ENCODE assay signal across 10 cellular contexts in the genomic region with DNA sequence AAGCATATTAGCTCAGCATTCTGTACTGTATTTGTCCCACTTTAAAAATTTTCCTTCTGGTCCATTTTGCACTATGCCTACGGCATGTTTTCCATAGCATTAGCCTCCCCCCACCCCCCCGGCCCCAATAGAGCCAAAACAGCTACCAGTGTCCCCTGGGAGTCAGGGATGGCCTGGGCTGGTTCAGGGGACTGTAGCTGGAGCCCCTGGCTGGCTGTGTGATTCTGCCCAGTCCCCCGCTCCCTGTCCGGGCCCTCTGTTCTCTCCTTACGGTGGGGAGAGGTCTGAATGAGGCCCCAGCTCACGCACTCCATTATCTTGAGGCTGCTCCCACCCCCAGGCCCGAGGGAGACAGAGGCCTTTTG.
DNase-seq lines count a peak whose midpoint lies in the region; ATAC-seq and TF ChIP-seq lines count a peak whose summit lies in the region.
"Had no signal": no experiment of that assay in that cellular context is flagged by ENCODE, and none has a peak within 500 bp of the region (broad histone marks: within the 10 kb centered on the region; RNA-seq: fewer than 3 reads in every experiment).

No MANE protein-coding gene starts in this region.

- no peaks in the 10 kb centered on the region for H3K36me3 ChIP-seq in DOHH2 (ENCODE audit: control insufficient read depth, low read length)
- no peaks in the 10 kb centered on the region for H3K36me3 ChIP-seq in mammary epithelial cell (ENCODE audit: insufficient read depth, low read length)
- H3K36me3 ChIP-seq in iPS-15b (ENCODE audit: control insufficient read depth, insufficient read depth, low read length), result no peaks in the 10 kb centered on the region
- no peaks in the 10 kb centered on the region for H3K36me3 ChIP-seq in sigmoid colon

- BruUV-seq in mammary epithelial cell (replicated peaks; lab: Mats Ljungman, UMichigan), result no TSS peak

- peak overlapping the region; percentile 95 for H2AFZ ChIP-seq in mammary epithelial cell (ENCODE audit: low read depth, low read length)

- no peaks in the 10 kb centered on the region for H3K27me3 ChIP-seq in DOHH2 (ENCODE audit: control insufficient read depth, low read length)
- no peaks in the 10 kb centered on the region for H3K27me3 ChIP-seq in mammary epithelial cell (ENCODE audit: insufficient read depth, low read length)
- peaks cover 29% of the 10 kb centered on the region for H3K27me3 ChIP-seq in iPS-15b (ENCODE audit: control insufficient read depth, insufficient read depth, low read length)
- H3K27me3 ChIP-seq in sigmoid colon, result no peaks in the 10 kb centered on the region

- peak overlapping the region; percentile 85 for H3K27ac ChIP-seq in DOHH2 (ENCODE audit: low read depth, low read length)
- peak overlapping the region; percentile 10 for H3K27ac ChIP-seq in mammary epithelial cell (ENCODE audit: insufficient read depth, low read depth, low read length)
- H3K27ac ChIP-seq in sigmoid colon, result peak overlapping the region; percentile 87 to 88 (median 87)

- TF ChIP-seq POLR2A in sigmoid colon (IDR thresholded peaks at IDR 0.05), result no peak

- H3K4me1 ChIP-seq in DOHH2 (ENCODE audit: control insufficient read depth, low read length) (peaks cover 78% of the 10 kb centered on the region), mammary epithelial cell (ENCODE audit: insufficient read depth, low read length) (peaks cover 30% of the 10 kb centered on the region), iPS-15b (ENCODE audit: control insufficient read depth, insufficient read depth, low read length) (no peaks in the 10 kb centered on the region), sigmoid colon (peaks cover 0 to 23% (median 23%) of the 10 kb centered on the region in 4 donors)

- ATAC-seq in HG02623 (IDR thresholded peaks at IDR 0.05; ENCODE audit: unreplicated experiment) (no peak), GM21825 (IDR thresholded peaks at IDR 0.05; ENCODE audit: unreplicated experiment) (no peak)

- H3K9ac ChIP-seq in mammary epithelial cell (ENCODE audit: insufficient read depth, low read length) (peak overlapping the region; percentile 51), iPS-15b (ENCODE audit: low read depth, low read length) (peak overlapping the region; percentile 50)

- TF ChIP-seq CTCF in DOHH2 (IDR thresholded peaks at IDR 0.05; ENCODE audit: low read depth, low read length, poor library complexity, severe bottlenecking) (no peak), mammary epithelial cell (conservative IDR thresholded peaks at IDR 0.05 in 1 of 2, IDR thresholded peaks at IDR 0.05 in 1 of 2; ENCODE audit: extremely low read depth in 1 of 2, insufficient read depth in 1 of 2, low read depth in 1 of 2, low read length in 2 of 2) (no peak), sigmoid colon (IDR thresholded peaks at IDR 0.05) (no peak)

- H3K79me2 ChIP-seq in DOHH2 (ENCODE audit: control insufficient read depth, low read length), result no peaks in the 10 kb centered on the region
- no peaks in the 10 kb centered on the region for H3K79me2 ChIP-seq in mammary epithelial cell (ENCODE audit: insufficient read depth, low read length)

- no peak for TF ChIP-seq EP300 in sigmoid colon (IDR thresholded peaks at IDR 0.05)

- H3K9me2 ChIP-seq in DOHH2 (replicated peaks; ENCODE audit: control insufficient read depth, low read length), result no peaks in the 10 kb centered on the region

- H3K9me3 ChIP-seq in DOHH2 (ENCODE audit: control insufficient read depth, insufficient read depth, low read length) (no peaks in the 10 kb centered on the region), mammary epithelial cell (replicated peaks; ENCODE audit: insufficient read depth, low read length) (peaks cover 2% of the 10 kb centered on the region), iPS-15b (ENCODE audit: control insufficient read depth, insufficient read depth, low read length) (no peaks in the 10 kb centered on the region), sigmoid colon (no peaks in the 10 kb centered on the region)

- no peak for DNase-seq in mammary epithelial cell
- no peak for DNase-seq in sigmoid colon
- no peak for DNase-seq in activated effector memory CD4-positive, alpha-beta T cell treated with Interleukin-2 at 50 U/mL for 16 hours
- no peak for DNase-seq in SW 1271 (lab: John Stamatoyannopoulos, UW)
- DNase-seq: immature natural killer cell, KBM-7 had no signal

- H3K4me3 ChIP-seq in DOHH2 (ENCODE audit: low read length) (peak overlapping the region; percentile 78), mammary epithelial cell (replicated peaks in 1 of 3; ENCODE audit: insufficient read depth in 1 of 3, low read depth in 2 of 3, low read length in 3 of 3) (peak overlapping the region; percentile 1 to 44 (median 39)), iPS-15b (ENCODE audit: low read depth, low read length) (peak overlapping the region; percentile 59), sigmoid colon (peak overlapping the region; percentile 32 to 54 (median 50))

- peak overlapping the region; percentile 86 for H3K4me2 ChIP-seq in DOHH2 (ENCODE audit: low read length)
- peak overlapping the region; percentile 84 for H3K4me2 ChIP-seq in mammary epithelial cell (ENCODE audit: insufficient read depth, low read depth, low read length)

- 7% methylated on average over 7 of the region's 7 CpGs for WGBS in mammary epithelial cell (ENCODE audit: low coverage, missing lambda C conversion rate)
- 26 to 28% methylated on average over 7 of the region's 7 CpGs for WGBS in sigmoid colon, 2 donors

- no peaks in the 10 kb centered on the region for H4K20me1 ChIP-seq in DOHH2 (ENCODE audit: control insufficient read depth, insufficient read depth, low read depth, low read length)
- H4K20me1 ChIP-seq in mammary epithelial cell (ENCODE audit: insufficient read depth, low read length), result no peaks in the 10 kb centered on the region

- H3F3A ChIP-seq in DOHH2 (ENCODE audit: control insufficient read depth, insufficient read depth), result peaks cover 20% of the 10 kb centered on the region

- CTCF ChIA-PET in mammary epithelial cell (lab: Charles Lee; ENCODE audit: low non-redundant PET), result no interaction called here

- in situ Hi-C loops in mammary epithelial cell (cut with MboI; ENCODE audit: low sequenced_read_pairs in 2 of 2), result no loop called here

- intact Hi-C loops in mammary epithelial cell (cut with micrococcal nuclease) (loop anchor here (2.0 kb wide), 1 partner anchor 20 kb away; no protein-coding TSS in a partner anchor), sigmoid colon (cut with DNase I) (loop anchor here (1.0 to 2.0 kb wide), 2 partner anchors 16 to 70 kb away; a partner anchor contains a TSS)

- dilution Hi-C loops in mammary epithelial cell (cut with HindIII; ENCODE audit: low sequenced_read_pairs), result no loop called here

Comparison
In these comparisons a context has a peak if more than half of its experiments do, and no peak if none do; other contexts are left out.
1. H3K27ac ChIP-seq: peak in every context shown above with its lines; median percentile 87 in sigmoid colon; 85 in DOHH2; 10 in mammary epithelial cell.